ENCODE assay signal across 1 cellular context in genomic region chr19:34881982-34882381, GRCh38.
TF ChIP-seq lines count a peak whose summit lies in the region.

No MANE protein-coding gene starts in this region.

TF ChIP-seq in HepG2, 621 proteins besides CTCF, POLR2A, EP300 and RAD21 (continued from another document and continues in another):
- peak; percentile 71 for TF ChIP-seq MLX (CRISPR knock-in tag; IDR thresholded peaks at IDR 0.05)
- TF ChIP-seq ZNF782 (CRISPR knock-in tag; IDR thresholded peaks at IDR 0.05; ENCODE audit: borderline replicate concordance): no peak
- no peak for TF ChIP-seq ZNF660 (CRISPR knock-in tag; IDR thresholded peaks at IDR 0.05; ENCODE audit: borderline replicate concordance, low read depth)
- TF ChIP-seq PHF21A (CRISPR knock-in tag; IDR thresholded peaks at IDR 0.05): no peak
- TF ChIP-seq RERE (CRISPR knock-in tag; IDR thresholded peaks at IDR 0.05; ENCODE audit: low read depth): peak; percentile 28; the same call in 1 of the 2 replicates
- no peak for TF ChIP-seq MAZ (IDR thresholded peaks at IDR 0.05; ENCODE audit: borderline replicate concordance, low read depth, low read length)
- no peak for TF ChIP-seq MAZ (CRISPR knock-in tag; IDR thresholded peaks at IDR 0.05; ENCODE audit: low read depth)
- TF ChIP-seq ZNF775 (CRISPR knock-in tag; IDR thresholded peaks at IDR 0.05; ENCODE audit: borderline replicate concordance): no peak
- no peak for TF ChIP-seq RBFOX2 (IDR thresholded peaks at IDR 0.05; ENCODE audit: low read depth, low read length)
- no peak for TF ChIP-seq ZNF503 (CRISPR knock-in tag; IDR thresholded peaks at IDR 0.05)
- TF ChIP-seq ZNF235 (CRISPR knock-in tag; IDR thresholded peaks at IDR 0.05; ENCODE audit: borderline replicate concordance): no peak
- no peak for TF ChIP-seq HNRNPUL1 (IDR thresholded peaks at IDR 0.05; ENCODE audit: low read depth, low read length)
- no peak for TF ChIP-seq ZNF18 (CRISPR knock-in tag; IDR thresholded peaks at IDR 0.05; ENCODE audit: insufficient replicate concordance)
- no peak for TF ChIP-seq ZNF33B (CRISPR knock-in tag; IDR thresholded peaks at IDR 0.05)
- TF ChIP-seq ARID4A (CRISPR knock-in tag; IDR thresholded peaks at IDR 0.05; ENCODE audit: borderline replicate concordance): no peak
- no peak for TF ChIP-seq PCBP2 (optimal IDR thresholded peaks at IDR 0.05; ENCODE audit: low read depth, low read length, poor library complexity, severe bottlenecking)
- no peak for TF ChIP-seq ELK4 (CRISPR knock-in tag; IDR thresholded peaks at IDR 0.05; ENCODE audit: borderline replicate concordance)
- no peak for TF ChIP-seq NONO (IDR thresholded peaks at IDR 0.05)
- no peak for TF ChIP-seq NONO (CRISPR knock-in tag; conservative IDR thresholded peaks at IDR 0.05)
- TF ChIP-seq DR1 (CRISPR knock-in tag; IDR thresholded peaks at IDR 0.05): no peak
- no peak for TF ChIP-seq ZNF678 (CRISPR knock-in tag; IDR thresholded peaks at IDR 0.05)
- peak; percentile 65; the same call in 1 of the 2 replicates for TF ChIP-seq GATAD2A (CRISPR knock-in tag; IDR thresholded peaks at IDR 0.05)
- TF ChIP-seq ZNF543 (CRISPR knock-in tag; IDR thresholded peaks at IDR 0.05): no peak
- TF ChIP-seq ZNF703 (CRISPR knock-in tag; IDR thresholded peaks at IDR 0.05; ENCODE audit: borderline replicate concordance): no peak
- no peak for TF ChIP-seq ZNF83 (CRISPR knock-in tag; IDR thresholded peaks at IDR 0.05; ENCODE audit: borderline replicate concordance)
- TF ChIP-seq MBNL3 (CRISPR knock-in tag; conservative IDR thresholded peaks at IDR 0.05): no peak
- no peak for TF ChIP-seq NAIF1 (CRISPR knock-in tag; IDR thresholded peaks at IDR 0.05; ENCODE audit: borderline replicate concordance)
- TF ChIP-seq ZNF335 (CRISPR knock-in tag; IDR thresholded peaks at IDR 0.05): no peak
- TF ChIP-seq IKZF5 (CRISPR knock-in tag; IDR thresholded peaks at IDR 0.05): no peak
- TF ChIP-seq CERS6 (CRISPR knock-in tag; IDR thresholded peaks at IDR 0.05): no peak
- TF ChIP-seq ZNF33A (CRISPR knock-in tag; IDR thresholded peaks at IDR 0.05; ENCODE audit: borderline replicate concordance): no peak
- no peak for TF ChIP-seq ZNF557 (CRISPR knock-in tag; IDR thresholded peaks at IDR 0.05)
- no peak for TF ChIP-seq ARHGAP35 (CRISPR knock-in tag; IDR thresholded peaks at IDR 0.05; ENCODE audit: borderline replicate concordance)
- TF ChIP-seq ZNF615 (CRISPR knock-in tag; IDR thresholded peaks at IDR 0.05; ENCODE audit: borderline replicate concordance): no peak
- TF ChIP-seq STAT6 (CRISPR knock-in tag; IDR thresholded peaks at IDR 0.05; ENCODE audit: borderline replicate concordance): no peak
- 0 out of 2 replicates have a peak, but pooled peaks have one; percentile 35 for TF ChIP-seq SPEN (CRISPR knock-in tag; IDR thresholded peaks at IDR 0.05; ENCODE audit: low read depth)
- no peak for TF ChIP-seq ZBTB39 (CRISPR knock-in tag; IDR thresholded peaks at IDR 0.05)
